ENCODE assay signal across 8 cellular contexts in the genomic region with DNA sequence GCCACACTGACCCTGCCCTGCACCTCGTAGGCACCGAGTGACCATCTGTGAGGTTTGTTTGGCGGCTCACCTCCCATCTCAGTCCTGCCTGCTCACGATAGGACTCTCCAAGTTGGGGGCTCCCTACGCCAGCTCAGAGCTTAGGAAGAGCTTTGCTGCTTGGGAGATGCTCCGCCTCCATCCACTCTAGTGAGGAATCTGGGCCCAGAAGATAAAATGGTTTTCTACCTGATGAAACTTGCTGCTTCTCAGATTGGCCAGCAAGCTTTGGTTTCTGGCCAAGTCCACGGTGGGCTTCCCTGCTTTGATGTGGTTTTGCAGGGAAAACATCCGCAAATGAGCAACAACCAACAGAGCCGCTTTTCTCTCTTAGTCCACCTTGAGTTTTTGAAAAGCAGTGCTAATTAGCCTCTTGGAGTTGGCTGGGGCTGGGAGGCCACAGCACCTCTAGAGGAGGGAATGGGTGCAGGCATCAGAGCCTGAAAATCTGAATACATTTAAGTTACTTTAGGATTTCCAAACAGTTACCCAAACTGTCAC. TPM values are rescaled to one million over a fixed set of nuclear protein-coding genes. Genes with fewer than 3 reads are reported as not detected.
A peak's percentile ranks its signal among the peaks of the same experiment; 100 is the strongest.
DNase-seq lines count a peak whose midpoint lies in the region; ATAC-seq and TF ChIP-seq lines count a peak whose summit lies in the region.

No MANE protein-coding gene starts in this region.

- H3K27ac ChIP-seq in AG04450 (ENCODE audit: low read depth, low read length) (no peak overlapping the region), SK-N-SH (ENCODE audit: low read depth in 2 of 2, low read length in 1 of 2) (no peak overlapping the region), iPS-18a (ENCODE audit: low read length) (peak overlapping the region; percentile 54), ovary (no peak overlapping the region)

- no peak overlapping the region for H2AFZ ChIP-seq in SK-N-SH (ENCODE audit: low read depth)

- no peaks in the 10 kb centered on the region for H3K9me2 ChIP-seq in SK-N-SH

- H3K9me3 ChIP-seq in AG04450 (ENCODE audit: control insufficient read depth, insufficient read depth, low read length) (no peaks in the 10 kb centered on the region), SK-N-SH (no peaks in the 10 kb centered on the region), iPS-18a (ENCODE audit: control insufficient read depth, low read depth, low read length) (no peaks in the 10 kb centered on the region), mucosa of descending colon (no peaks in the 10 kb centered on the region), ovary (no peaks in the 10 kb centered on the region)

- ATAC-seq in GM18867 (IDR thresholded peaks at IDR 0.05; ENCODE audit: unreplicated experiment), result peak; percentile 46
- ATAC-seq in HG02571 (IDR thresholded peaks at IDR 0.05; ENCODE audit: unreplicated experiment), result no peak
- no peak for ATAC-seq in mucosa of descending colon
- ATAC-seq in GM21529 (IDR thresholded peaks at IDR 0.05; ENCODE audit: unreplicated experiment), result no peak

- no peaks in the 10 kb centered on the region for H3K79me2 ChIP-seq in SK-N-SH (ENCODE audit: insufficient read depth)

- H3K9ac ChIP-seq in SK-N-SH (no peak overlapping the region), iPS-18a (ENCODE audit: low read length) (peak overlapping the region; percentile 46)

- no peaks in the 10 kb centered on the region for H4K20me1 ChIP-seq in SK-N-SH (ENCODE audit: insufficient read depth)

- H3K36me3 ChIP-seq in SK-N-SH (replicated peaks in 1 of 2; ENCODE audit: control insufficient read depth in 1 of 2, insufficient read depth in 2 of 2, low read length in 1 of 2) (no peaks in the 10 kb centered on the region), iPS-18a (ENCODE audit: control insufficient read depth, low read depth, low read length) (no peaks in the 10 kb centered on the region), mucosa of descending colon (ENCODE audit: low read depth) (no peaks in the 10 kb centered on the region), ovary (no peaks in the 10 kb centered on the region)

- H3F3A ChIP-seq in SK-N-SH (replicated peaks; ENCODE audit: insufficient read depth), result no peaks in the 10 kb centered on the region

- intact Hi-C loops in mucosa of descending colon (cut with DNase I, micrococcal nuclease) (no loop called here), ovary (cut with DNase I) (no loop called here)

- no peak for DNase-seq in AG04450 (ENCODE audit: low read depth, low spot score)
- no peak for DNase-seq in SK-N-SH
- DNase-seq in mucosa of descending colon, result no peak
- no peak for DNase-seq in ovary

- H3K27me3 ChIP-seq in AG04450 (ENCODE audit: control insufficient read depth, insufficient read depth, low read length) (peaks cover 4% of the 10 kb centered on the region), SK-N-SH (ENCODE audit: insufficient read depth) (no peaks in the 10 kb centered on the region), iPS-18a (ENCODE audit: control insufficient read depth, insufficient read depth, low read length) (no peaks in the 10 kb centered on the region), ovary (no peaks in the 10 kb centered on the region)

- no peak overlapping the region for H3K4me2 ChIP-seq in SK-N-SH

- 52% methylated on average over 9 of the region's 9 CpGs for WGBS in SK-N-SH (ENCODE audit: low lambda C conversion rate)
- WGBS in ovary, 3 donors, result 22 to 39% (median 28%) methylated on average over 9 of the region's 9 CpGs

- POLR2A ChIA-PET in AG04450 (lab: Yijun Ruan, JAX) (no interaction called here), SK-N-SH (lab: Yijun Ruan, JAX) (no interaction called here)

- no peak for TF ChIP-seq EP300 in SK-N-SH (IDR thresholded peaks at IDR 0.05; ENCODE audit: borderline replicate concordance in 1 of 2, low read depth in 1 of 2, low read length in 1 of 2)
- TF ChIP-seq EP300 in ovary (IDR thresholded peaks at IDR 0.05), result no peak

- CTCF ChIA-PET in AG04450 (lab: Charles Lee), result interaction anchor here (0.6 to 3.9 kb wide), 2 partner anchors 21 to 48 kb away, joined by 3 to 19 read pairs; no protein-coding TSS in a partner anchor
- CTCF ChIA-PET in SK-N-SH (lab: Yijun Ruan, JAX), result interaction anchor here (1.0 to 2.7 kb wide), 3 partner anchors 9 to 138 kb away, joined by 3 to 8 read pairs (median 4); no protein-coding TSS in a partner anchor

- H3K4me1 ChIP-seq in SK-N-SH (ENCODE audit: control insufficient read depth in 1 of 2, insufficient read depth in 2 of 2, low read depth in 1 of 2, low read length in 1 of 2) (peaks cover 0 to 7% of the 10 kb centered on the region in 2 experiments; a peak in 1 of 4 replicates), iPS-18a (ENCODE audit: control insufficient read depth, low read depth, low read length) (peaks cover 14% of the 10 kb centered on the region), mucosa of descending colon (ENCODE audit: low read depth) (no peaks in the 10 kb centered on the region), ovary (ENCODE audit: insufficient read depth) (no peaks in the 10 kb centered on the region)

- TF ChIP-seq CTCF in AG04450 (IDR thresholded peaks at IDR 0.05; ENCODE audit: low read depth, low read length) (peak; percentile 66), SK-N-SH (IDR thresholded peaks at IDR 0.05) (peak; percentile 52), mucosa of descending colon (IDR thresholded peaks at IDR 0.05) (no peak), ovary (IDR thresholded peaks at IDR 0.05) (no peak)

- H3K4me3 ChIP-seq in AG04450 (ENCODE audit: low read depth, low read length) (no peak overlapping the region), SK-N-SH (ENCODE audit: low read depth in 2 of 2, low read length in 1 of 2) (no peak overlapping the region), iPS-18a (ENCODE audit: low read length) (peak overlapping the region; percentile 39), mucosa of descending colon (no peak overlapping the region), ovary (no peak overlapping the region)

- no peak for TF ChIP-seq POLR2A in ovary (IDR thresholded peaks at IDR 0.05)

- TF ChIP-seq RAD21 in SK-N-SH (IDR thresholded peaks at IDR 0.05; ENCODE audit: low read length), result no peak

TF ChIP-seq in SK-N-SH, 30 proteins besides CTCF, POLR2A, EP300 and RAD21:
- TF ChIP-seq FOXJ3 (CRISPR knock-in tag; IDR thresholded peaks at IDR 0.05) (no peak), RCOR1 (IDR thresholded peaks at IDR 0.05; ENCODE audit: low read length) (no peak), FOSL2 (IDR thresholded peaks at IDR 0.05; ENCODE audit: borderline replicate concordance, low read depth) (no peak), SMC3 (IDR thresholded peaks at IDR 0.05; ENCODE audit: low read depth, low read length) (no peak), RXRA (IDR thresholded peaks at IDR 0.05; ENCODE audit: borderline replicate concordance, low read depth) (no peak), CHD2 (IDR thresholded peaks at IDR 0.05; ENCODE audit: low read length, partially characterized antibody) (no peak), RFX5 (IDR thresholded peaks at IDR 0.05; ENCODE audit: low read length) (no peak)
TF ChIP-seq in SK-N-SH: peak in this region for 0.

RNA-seq across cellular contexts. Expression of gene THNSL2, which starts 42.2 kb away (rescaled TPM):
- 3.7 and 5.0 TPM in 2 replicates for polyA plus RNA-seq in AG04450 (2011; rRNA removed)
- polyA minus RNA-seq in AG04450 (2011; rRNA and poly(A)+ RNA removed), result 6.7 and 8.4 TPM in 2 replicates
- not detected in 2 replicates for polyA plus RNA-seq in SK-N-SH (2012; rRNA removed)
- not detected in 2 replicates for polyA plus RNA-seq in SK-N-SH (2012; cell fraction: cytosol; rRNA removed)
- polyA plus RNA-seq in SK-N-SH (2012; cell fraction: nucleus; rRNA removed), result 0.05 and 0.13 TPM in 2 replicates
- 10 to 100 TPM; 16.8 to 33.3 (median 16.8) TPM for total RNA-seq in mucosa of descending colon
- total RNA-seq in ovary, result 10 to 100 TPM; 15.7 to 26.3 (median 23.2) TPM
- 10 to 100 TPM; 26.3 to 42.1 TPM for polyA plus RNA-seq in ovary

Comparison
In these comparisons a context has a peak if more than half of its experiments do, and no peak if none do; other contexts are left out.
1. CTCF ChIP-seq: peak in AG04450 (single experiment) and SK-N-SH (single experiment); none in mucosa of descending colon (single experiment) and ovary (0 of 3).